In genomic region chr19:5680083-5680436, GRCh38 we compare ENCODE assay signal across 8 cellular contexts. TPM values are rescaled to one million over a fixed set of nuclear protein-coding genes. Genes with fewer than 3 reads are reported as not detected.
DNase-seq lines count a peak whose midpoint lies in the region; ATAC-seq, FAIRE-seq and TF ChIP-seq lines count a peak whose summit lies in the region.

No MANE protein-coding gene starts in this region.

- DNase-seq in AG04449 (ENCODE audit: low read depth, low spot score) (no peak), body of pancreas (no peak), kidney epithelial cell (ENCODE audit: low read depth) (no peak), GM12891 (ENCODE audit: insufficient read length, low spot score) (no peak), NCI-H2196 (lab: John Stamatoyannopoulos, UW; ENCODE audit: unreplicated experiment) (no peak)
- DNase-seq in stimulated activated CD8-positive, alpha-beta memory T cell treated with anti-CD3 and anti-CD28 coated beads, Interleukin-4, amount 100 ng/mL, for 48 hours: no peak

- H3K27ac ChIP-seq in body of pancreas (peak overlapping the region; percentile 72 to 93 (median 85)), stomach smooth muscle (ENCODE audit: low read length) (peak overlapping the region; percentile 85)

- POLR2A ChIA-PET in AG04449 (lab: Yijun Ruan, JAX): no interaction called here

- TF ChIP-seq POLR2A in body of pancreas (IDR thresholded peaks at IDR 0.05) (no peak), GM12891 (IDR thresholded peaks at IDR 0.05; ENCODE audit: low read depth, low read length) (no peak)

- H3K36me3 ChIP-seq in body of pancreas (replicated peaks in 1 of 2; ENCODE audit: insufficient read depth in 1 of 2, low read depth in 2 of 2) (no peaks in the 10 kb centered on the region), kidney epithelial cell (ENCODE audit: control insufficient read depth, insufficient read depth, low read length) (no peaks in the 10 kb centered on the region), stomach smooth muscle (ENCODE audit: control insufficient read depth in 2 of 2, insufficient read depth in 2 of 2, low read length in 2 of 2) (peaks cover 0 to 2% of the 10 kb centered on the region in 2 donors)

- CTCF ChIA-PET in AG04449 (lab: Yijun Ruan, JAX): no interaction called here

- ATAC-seq in HG02840 (IDR thresholded peaks at IDR 0.05; ENCODE audit: low FRiP score, unreplicated experiment): peak; percentile 4
- peak; percentile 1 for ATAC-seq in body of pancreas

- intact Hi-C loops in body of pancreas (cut with DNase I): no loop called here

- H3K9ac ChIP-seq in stomach smooth muscle (ENCODE audit: low read length in 2 of 2): peak overlapping the region; percentile 95 to 97

- peaks cover 22% of the 10 kb centered on the region for H3K4me1 ChIP-seq in body of pancreas
- peaks cover 22% of the 10 kb centered on the region for H3K4me1 ChIP-seq in stomach smooth muscle (ENCODE audit: control insufficient read depth, insufficient read depth, low read length)

- H3K4me3 ChIP-seq in AG04449 (ENCODE audit: low read depth, low read length): peak overlapping the region; percentile 98
- H3K4me3 ChIP-seq in body of pancreas: peak overlapping the region; percentile 62 to 82
- peak overlapping the region; percentile 87 for H3K4me3 ChIP-seq in kidney epithelial cell (ENCODE audit: low read depth, low read length)
- peak overlapping the region; percentile 91 to 99 for H3K4me3 ChIP-seq in stomach smooth muscle (ENCODE audit: low read length in 2 of 2)

- FAIRE-seq in GM12891 (lab: Jason Lieb, UNC): no peak

- TF ChIP-seq CTCF in AG04449 (IDR thresholded peaks at IDR 0.05; ENCODE audit: insufficient read depth, low read length, missing control alignments): no peak
- peak in 2 of 7 experiments; percentile 4 to 18 for TF ChIP-seq CTCF in body of pancreas (IDR thresholded peaks at IDR 0.05)
- no peak for TF ChIP-seq CTCF in kidney epithelial cell (IDR thresholded peaks at IDR 0.05; ENCODE audit: insufficient read depth, low read length, poor library complexity, severe bottlenecking)

- no peaks in the 10 kb centered on the region for H3K9me3 ChIP-seq in body of pancreas
- no peaks in the 10 kb centered on the region for H3K9me3 ChIP-seq in stomach smooth muscle (ENCODE audit: control insufficient read depth in 2 of 2, low read length in 2 of 2)

- H3K27me3 ChIP-seq in body of pancreas (no peaks in the 10 kb centered on the region), kidney epithelial cell (ENCODE audit: control insufficient read depth, insufficient read depth, low read length) (no peaks in the 10 kb centered on the region), stomach smooth muscle (ENCODE audit: control insufficient read depth in 1 of 2, insufficient read depth in 2 of 2, low read length in 2 of 2) (no peaks in the 10 kb centered on the region)

- 0 to 2% methylated on average over 3 to 23 of the region's 23 CpGs for WGBS in body of pancreas, 2 donors

TF ChIP-seq in GM12891, 5 proteins besides CTCF, POLR2A, EP300 and RAD21:
- no peak for TF ChIP-seq SPI1 (IDR thresholded peaks at IDR 0.05; ENCODE audit: low read depth, low read length)
- TF ChIP-seq POLR2AphosphoS5 (IDR thresholded peaks at IDR 0.05; ENCODE audit: low read depth, low read length): no peak
- TF ChIP-seq PAX5 (IDR thresholded peaks at IDR 0.05; ENCODE audit: insufficient read depth, low read length, severe bottlenecking): no peak
- TF ChIP-seq TAF1 (IDR thresholded peaks at IDR 0.05; ENCODE audit: low read depth, low read length): no peak
- TF ChIP-seq POU2F2 (IDR thresholded peaks at IDR 0.05; ENCODE audit: low read depth, low read length): no peak

RNA-seq across cellular contexts. Expression of gene MICOS13, which starts 0.3 kb away (rescaled TPM):
- 10 to 100 TPM; 14.5 to 14.8 TPM for total RNA-seq in body of pancreas
- total RNA-seq in kidney epithelial cell: 47.0 and 55.4 TPM in 2 replicates
- polyA plus RNA-seq in GM12891 (2012; ENCODE audit: low read depth, missing spikeins): 61.8 TPM

RNA-seq across cellular contexts. Expression of gene HSD11B1L, which starts 0.8 kb away (rescaled TPM):
- total RNA-seq in body of pancreas: 10 to 100 TPM; 11.9 to 21.8 TPM
- total RNA-seq in kidney epithelial cell: 7.4 and 11.4 TPM in 2 replicates
- polyA plus RNA-seq in GM12891 (2012; ENCODE audit: low read depth, missing spikeins): 2.5 TPM

RNA-seq across cellular contexts. Expression of gene RPL36, which starts 10.0 kb away (rescaled TPM):
- total RNA-seq in body of pancreas: 100 to 1,000 TPM; 280 to 342 TPM
- 1,562 and 1,717 TPM in 2 replicates for total RNA-seq in kidney epithelial cell
- polyA plus RNA-seq in GM12891 (2012; ENCODE audit: low read depth, missing spikeins): 3,116 TPM

RNA-seq across cellular contexts. Expression of gene LONP1, which starts 39.9 kb away (rescaled TPM):
- 10 to 100 TPM; 31.9 to 95.6 TPM for total RNA-seq in body of pancreas
- 151 and 173 TPM in 2 replicates for total RNA-seq in kidney epithelial cell
- polyA plus RNA-seq in GM12891 (2012; ENCODE audit: low read depth, missing spikeins): 53.0 TPM

RNA-seq across cellular contexts. Expression of gene CATSPERD, which starts 40.4 kb away (rescaled TPM):
- total RNA-seq in body of pancreas (not detected), kidney epithelial cell (not detected in 2 replicates)
- 0.03 TPM for polyA plus RNA-seq in GM12891 (2012; ENCODE audit: low read depth, missing spikeins)
